1 cellular context compared by ENCODE assay signal in genomic region chr2:176169181-176169580, GRCh38.
TF ChIP-seq lines count a peak whose summit lies in the region.

No MANE protein-coding gene starts in this region.

TF ChIP-seq in HepG2, 621 proteins besides CTCF, POLR2A, EP300 and RAD21:
- TF ChIP-seq ZFP91 (CRISPR knock-in tag; IDR thresholded peaks at IDR 0.05; ENCODE audit: borderline replicate concordance) (0 out of 2 replicates have a peak, but pooled peaks have one; percentile 32), ZNF687 (CRISPR knock-in tag; IDR thresholded peaks at IDR 0.05) (peak; percentile 41), TOPORS (CRISPR knock-in tag; IDR thresholded peaks at IDR 0.05) (no peak), ZNF276 (CRISPR knock-in tag; IDR thresholded peaks at IDR 0.05; ENCODE audit: low read depth) (0 out of 2 replicates have a peak, but pooled peaks have one; percentile 17), ZNF292 (CRISPR knock-in tag; IDR thresholded peaks at IDR 0.05; ENCODE audit: borderline replicate concordance, low read depth) (0 out of 2 replicates have a peak, but pooled peaks have one; percentile 16), ZBTB38 (CRISPR knock-in tag; IDR thresholded peaks at IDR 0.05) (no peak), ZNF850 (CRISPR knock-in tag; conservative IDR thresholded peaks at IDR 0.05) (no peak), TCF7L2 (IDR thresholded peaks at IDR 0.05; ENCODE audit: low read depth, low read length) (no peak)
